Comparison of ENCODE assay signal across 1 cellular context in genomic region chr4:2536193-2537010, GRCh38.
TF ChIP-seq lines count a peak whose summit lies in the region.

Gene FAM193A, plus strand, starts transcription at chr4:2536647. Its CDS starts 269 bp downstream, at chr4:2536916.

TF ChIP-seq in HEK293, 187 proteins besides CTCF, POLR2A, EP300 and RAD21 (continued from another document and continues in another):
- no peak for TF ChIP-seq ZNF280C (tag by site-specific recombination; IDR thresholded peaks at IDR 0.05)
- TF ChIP-seq ZNF518A (tag by site-specific recombination; conservative IDR thresholded peaks at IDR 0.05; ENCODE audit: low read depth): no peak
- no peak for TF ChIP-seq MZF1 (tag by site-specific recombination; IDR thresholded peaks at IDR 0.05; ENCODE audit: borderline replicate concordance)
- TF ChIP-seq HOXD13 (CRISPR knock-in tag; IDR thresholded peaks at IDR 0.05; ENCODE audit: borderline replicate concordance): no peak
- peak; percentile 96 for TF ChIP-seq ZNF341 (tag by site-specific recombination; IDR thresholded peaks at IDR 0.05; ENCODE audit: low read depth)
- peak; percentile 81 for TF ChIP-seq ZBTB26 (tag by site-specific recombination; optimal IDR thresholded peaks at IDR 0.05)
- TF ChIP-seq KLF9 (tag by site-specific recombination; IDR thresholded peaks at IDR 0.05; ENCODE audit: low read depth): no peak
- no peak for TF ChIP-seq ZNF292 (tag by site-specific recombination; IDR thresholded peaks at IDR 0.05; ENCODE audit: borderline replicate concordance, low read depth)
- no peak for TF ChIP-seq ZNF692 (tag by site-specific recombination; IDR thresholded peaks at IDR 0.05)
- TF ChIP-seq ZNF133 (tag by site-specific recombination; IDR thresholded peaks at IDR 0.05): no peak
- no peak for TF ChIP-seq ZBTB1 (tag by site-specific recombination; IDR thresholded peaks at IDR 0.05)
- no peak for TF ChIP-seq ZNF311 (tag by site-specific recombination; IDR thresholded peaks at IDR 0.05; ENCODE audit: borderline replicate concordance)
- no peak for TF ChIP-seq SCRT2 (tag by site-specific recombination; IDR thresholded peaks at IDR 0.05)
- TF ChIP-seq ZBTB44 (tag by site-specific recombination; IDR thresholded peaks at IDR 0.05): no peak
- no peak for TF ChIP-seq ZNF324 (tag by site-specific recombination; IDR thresholded peaks at IDR 0.05)
- no peak for TF ChIP-seq ZNF354C (tag by site-specific recombination; IDR thresholded peaks at IDR 0.05; ENCODE audit: borderline replicate concordance, low read depth)
- TF ChIP-seq ZNF600 (tag by site-specific recombination; IDR thresholded peaks at IDR 0.05): no peak
- no peak for TF ChIP-seq ZBTB49 (tag by site-specific recombination; IDR thresholded peaks at IDR 0.05; ENCODE audit: low read depth)
- no peak for TF ChIP-seq HIC1 (tag by site-specific recombination; IDR thresholded peaks at IDR 0.05)
- no peak for TF ChIP-seq ZNF404 (tag by site-specific recombination; IDR thresholded peaks at IDR 0.05)
- no peak for TF ChIP-seq ZNF146 (tag by site-specific recombination; IDR thresholded peaks at IDR 0.05)
- no peak for TF ChIP-seq INSM2 (tag by site-specific recombination; IDR thresholded peaks at IDR 0.05)
- no peak for TF ChIP-seq ZNF350 (tag by site-specific recombination; IDR thresholded peaks at IDR 0.05)
- TF ChIP-seq SP7 (tag by site-specific recombination; IDR thresholded peaks at IDR 0.05): no peak
- no peak for TF ChIP-seq ZNF768 (tag by site-specific recombination; IDR thresholded peaks at IDR 0.05)
- TF ChIP-seq ZFP37 (tag by site-specific recombination; IDR thresholded peaks at IDR 0.05): no peak
- TF ChIP-seq ZXDB (tag by site-specific recombination; IDR thresholded peaks at IDR 0.05): no peak
- TF ChIP-seq GLI4 (tag by site-specific recombination; IDR thresholded peaks at IDR 0.05): no peak
- TF ChIP-seq TCF7L2 (IDR thresholded peaks at IDR 0.05; ENCODE audit: borderline replicate concordance, low read depth, low read length): no peak
- TF ChIP-seq ZNF16 (tag by site-specific recombination; IDR thresholded peaks at IDR 0.05; ENCODE audit: low read depth): no peak
- TF ChIP-seq ZNF501 (tag by site-specific recombination; IDR thresholded peaks at IDR 0.05): no peak
- no peak for TF ChIP-seq ZSCAN16 (tag by site-specific recombination; IDR thresholded peaks at IDR 0.05)
- TF ChIP-seq ZNF423 (tag by site-specific recombination; IDR thresholded peaks at IDR 0.05): no peak
- no peak for TF ChIP-seq ZNF223 (tag by site-specific recombination; IDR thresholded peaks at IDR 0.05)
- TF ChIP-seq ZNF548 (tag by site-specific recombination; IDR thresholded peaks at IDR 0.05): no peak
- TF ChIP-seq ZBTB8A (tag by site-specific recombination; IDR thresholded peaks at IDR 0.05): peak; percentile 97
- peak; percentile 25; the same call in 1 of the 2 replicates for TF ChIP-seq ZBTB17 (tag by site-specific recombination; IDR thresholded peaks at IDR 0.05)
- TF ChIP-seq BCL6B (tag by site-specific recombination; IDR thresholded peaks at IDR 0.05): no peak
- TF ChIP-seq ZNF830 (tag by site-specific recombination; IDR thresholded peaks at IDR 0.05; ENCODE audit: low read depth): no peak
- no peak for TF ChIP-seq ZNF571 (tag by site-specific recombination; IDR thresholded peaks at IDR 0.05)
- no peak for TF ChIP-seq ZNF624 (tag by site-specific recombination; IDR thresholded peaks at IDR 0.05)
- no peak for TF ChIP-seq ZNF335 (tag by site-specific recombination; conservative IDR thresholded peaks at IDR 0.05)
- TF ChIP-seq ZEB2 (tag by site-specific recombination; IDR thresholded peaks at IDR 0.05): no peak; the same call in 1 of the 2 replicates
- no peak for TF ChIP-seq ZNF184 (tag by site-specific recombination; IDR thresholded peaks at IDR 0.05)
